Comparison of ENCODE assay signal across 25 cellular contexts in genomic region chr11:126747315-126747714, GRCh38.
"Had no signal": no experiment of that assay in that cellular context is flagged by ENCODE, and none has a peak within 500 bp of the region (broad histone marks: within the 10 kb centered on the region; RNA-seq: fewer than 3 reads in every experiment).

No MANE protein-coding gene starts in this region.

- ATAC-seq: heart right ventricle; left colon; lower lobe of right lung; naive thymus-derived CD8-positive, alpha-beta T cell; psoas muscle; right cardiac atrium; stimulated activated memory B cell treated with anti-CD40 and anti-IgM and Interleukin-4, amounts not matched to agents 10 μg/mL and 1 μg/mL and 100 μg/mL, for 72 hours; stimulated activated naive CD8-positive, alpha-beta T cell treated with anti-CD3 and anti-CD28 coated beads, Interleukin-15, Interleukin-2, amounts not matched to agents 100 U/mL and 50 U/mL, for 24 hours had no signal

- H3K9me3 ChIP-seq: esophagus squamous epithelium, heart right ventricle, lower lobe of right lung, psoas muscle, sigmoid colon, testis, tibial artery had no signal

- H3K36me3 Mint-ChIP-seq: naive thymus-derived CD8-positive, alpha-beta T cell; stimulated activated memory B cell treated with anti-CD40 and anti-IgM and Interleukin-4, amounts not matched to agents 10 μg/mL and 1 μg/mL and 100 μg/mL, for 72 hours; type B pancreatic cell had no signal

- H3K27me3 Mint-ChIP-seq: stimulated activated memory B cell treated with anti-CD40 and anti-IgM and Interleukin-4, amounts not matched to agents 10 μg/mL and 1 μg/mL and 100 μg/mL, for 72 hours; type B pancreatic cell had no signal

- DNase-seq: cortex of kidney; effector memory CD8-positive, alpha-beta T cell; erythroblast; esophagus squamous epithelium; foreskin melanocyte; glutamatergic neuron; heart right ventricle; hippocampal formation; islet precursor cell; kidney glomerular epithelial cell; left colon; left ventricle myocardium inferior; lower lobe of right lung; naive thymus-derived CD8-positive, alpha-beta T cell; nucleus accumbens; psoas muscle; right cardiac atrium; sigmoid colon; stimulated activated CD4-positive, alpha-beta T cell treated with anti-CD3 and anti-CD28 coated beads, Interleukin-4, amount 100 ng/mL, for 4 hours; stimulated activated naive CD8-positive, alpha-beta T cell treated with anti-CD3 and anti-CD28 coated beads, Interleukin-15, Interleukin-2, amounts not matched to agents 100 U/mL and 50 U/mL, for 24 hours; substantia nigra; testis; tibial artery had no signal

- H3K27ac Mint-ChIP-seq: stimulated activated memory B cell treated with anti-CD40 and anti-IgM and Interleukin-4, amounts not matched to agents 10 μg/mL and 1 μg/mL and 100 μg/mL, for 72 hours had no signal

- H3K4me3 Mint-ChIP-seq: naive thymus-derived CD8-positive, alpha-beta T cell; stimulated activated memory B cell treated with anti-CD40 and anti-IgM and Interleukin-4, amounts not matched to agents 10 μg/mL and 1 μg/mL and 100 μg/mL, for 72 hours had no signal

- H3K9me3 Mint-ChIP-seq: effector memory CD8-positive, alpha-beta T cell; naive thymus-derived CD8-positive, alpha-beta T cell; stimulated activated memory B cell treated with anti-CD40 and anti-IgM and Interleukin-4, amounts not matched to agents 10 μg/mL and 1 μg/mL and 100 μg/mL, for 72 hours had no signal

- H3K4me1 Mint-ChIP-seq: stimulated activated memory B cell treated with anti-CD40 and anti-IgM and Interleukin-4, amounts not matched to agents 10 μg/mL and 1 μg/mL and 100 μg/mL, for 72 hours had no signal
